Comparison of ENCODE assay signal across 24 cellular contexts in genomic region chr1:54237656-54238055, GRCh38. TPM values are rescaled to one million over a fixed set of nuclear protein-coding genes. Genes with fewer than 3 reads are reported as not detected.
DNase-seq lines count a peak whose midpoint lies in the region; ATAC-seq, FAIRE-seq and TF ChIP-seq lines count a peak whose summit lies in the region.
"Had no signal": no experiment of that assay in that cellular context is flagged by ENCODE, and none has a peak within 500 bp of the region (broad histone marks: within the 10 kb centered on the region; RNA-seq: fewer than 3 reads in every experiment).

No MANE protein-coding gene starts in this region.

- no peak overlapping the region for H3K4me3 ChIP-seq in astrocyte (ENCODE audit: insufficient read depth, low read depth, low read length)
- H3K4me3 ChIP-seq: A549, BLaER1 had no signal

- H4K20me1 ChIP-seq in astrocyte (ENCODE audit: insufficient read depth, low read length) = no peaks in the 10 kb centered on the region
- H4K20me1 ChIP-seq: BLaER1 had no signal

- no peak overlapping the region for H3K27ac ChIP-seq in astrocyte (ENCODE audit: low read depth, low read length)
- H3K27ac ChIP-seq: 22Rv1, A549, BLaER1 had no signal

- H3K36me3 Mint-ChIP-seq in activated T-cell treated with anti-CD3 and anti-CD28 coated beads, Interleukin-2, amount 50 U/mL, for 24 hours (ENCODE audit: low read depth) = peaks cover 50% of the 10 kb centered on the region
- H3K36me3 Mint-ChIP-seq in activated T-cell treated with anti-CD3 and anti-CD28 coated beads, Interleukin-2, amount 50 U/mL, for 4 hours (ENCODE audit: insufficient read depth) = peaks cover 20% of the 10 kb centered on the region
- H3K36me3 Mint-ChIP-seq in astrocyte (ENCODE audit: low read depth, unreplicated experiment) = peaks cover 19% of the 10 kb centered on the region
- peaks cover 71% of the 10 kb centered on the region for H3K36me3 Mint-ChIP-seq in nephron progenitor cell (ENCODE audit: low read depth)
- peaks cover 24% of the 10 kb centered on the region for H3K36me3 Mint-ChIP-seq in activated CD4-positive, alpha-beta memory T cell treated with anti-CD3 and anti-CD28 coated beads for 36 hours

- CTCF ChIA-PET in activated CD4-positive, alpha-beta memory T cell treated with anti-CD3 and anti-CD28 coated beads for 36 hours (lab: Charles Lee) = no interaction called here
- CTCF ChIA-PET in GM10248 (lab: Yijun Ruan, JAX) = no interaction called here

- ATAC-seq in activated T-cell treated with anti-CD3 and anti-CD28 coated beads, Interleukin-2, amount 50 U/mL, for 4 hours = no peak
- ATAC-seq: A549, HepG2 had no signal

- no peak for FAIRE-seq in astrocyte (lab: Jason Lieb, UNC)
- FAIRE-seq: A549, GM12892, GM18507, H1, HepG2 had no signal

- no peak for TF ChIP-seq CTCF in astrocyte (IDR thresholded peaks at IDR 0.05; ENCODE audit: insufficient read depth, low read depth, low read length)
- TF ChIP-seq CTCF in nephron progenitor cell (IDR thresholded peaks at IDR 0.05) = no peak
- TF ChIP-seq CTCF in GM10248 (IDR thresholded peaks at IDR 0.05; ENCODE audit: control extremely low read depth, extremely low read depth, low read depth, missing control alignments) = no peak

- H3K79me2 ChIP-seq in astrocyte (ENCODE audit: insufficient read depth, low read length) = no peaks in the 10 kb centered on the region

- H3K36me3 ChIP-seq in astrocyte (ENCODE audit: insufficient read depth, low read length) = peaks cover 7% of the 10 kb centered on the region

- no peak overlapping the region for H3K4me2 ChIP-seq in astrocyte (ENCODE audit: low read length)
- H3K4me2 ChIP-seq: A549, BLaER1 had no signal

- POLR2A ChIA-PET in activated CD4-positive, alpha-beta memory T cell treated with anti-CD3 and anti-CD28 coated beads for 36 hours (lab: Charles Lee) = no interaction called here
- POLR2A ChIA-PET in GM10248 (lab: Yijun Ruan, JAX) = no interaction called here

- H3K27me3 ChIP-seq in astrocyte (ENCODE audit: insufficient read depth, low read length) = no peaks in the 10 kb centered on the region
- H3K27me3 ChIP-seq: BLaER1 had no signal

- H3K27me3 Mint-ChIP-seq in activated T-cell treated with anti-CD3 and anti-CD28 coated beads, Interleukin-2, amount 50 U/mL, for 24 hours = no peaks in the 10 kb centered on the region
- no peaks in the 10 kb centered on the region for H3K27me3 Mint-ChIP-seq in activated T-cell treated with anti-CD3 and anti-CD28 coated beads, Interleukin-2, amount 50 U/mL, for 4 hours (ENCODE audit: low read depth)
- H3K27me3 Mint-ChIP-seq in astrocyte (ENCODE audit: low read depth, unreplicated experiment) = no peaks in the 10 kb centered on the region
- no peaks in the 10 kb centered on the region for H3K27me3 Mint-ChIP-seq in nephron progenitor cell (ENCODE audit: low read depth, poor library complexity)
- H3K27me3 Mint-ChIP-seq in activated CD4-positive, alpha-beta memory T cell treated with anti-CD3 and anti-CD28 coated beads for 36 hours = no peaks in the 10 kb centered on the region
- H3K27me3 Mint-ChIP-seq: CD4-positive, CD25-positive, alpha-beta regulatory T cell; CD8-positive, alpha-beta memory T cell; IgD-negative memory B cell had no signal

- H3K9ac ChIP-seq in astrocyte (ENCODE audit: low read length) = no peak overlapping the region
- H3K9ac ChIP-seq: BLaER1 had no signal

- no peaks in the 10 kb centered on the region for H3K4me1 Mint-ChIP-seq in activated T-cell treated with anti-CD3 and anti-CD28 coated beads, Interleukin-2, amount 50 U/mL, for 24 hours (ENCODE audit: low read depth)
- H3K4me1 Mint-ChIP-seq in activated T-cell treated with anti-CD3 and anti-CD28 coated beads, Interleukin-2, amount 50 U/mL, for 4 hours (ENCODE audit: low read depth) = no peaks in the 10 kb centered on the region
- peaks cover 2% of the 10 kb centered on the region for H3K4me1 Mint-ChIP-seq in astrocyte (ENCODE audit: low read depth, unreplicated experiment)
- peaks cover 12% of the 10 kb centered on the region for H3K4me1 Mint-ChIP-seq in nephron progenitor cell
- no peaks in the 10 kb centered on the region for H3K4me1 Mint-ChIP-seq in activated CD4-positive, alpha-beta memory T cell treated with anti-CD3 and anti-CD28 coated beads for 36 hours (ENCODE audit: low read depth)
- H3K4me1 Mint-ChIP-seq: CD4-positive, CD25-positive, alpha-beta regulatory T cell; H9 had no signal

- H3K9me3 Mint-ChIP-seq in activated T-cell treated with anti-CD3 and anti-CD28 coated beads, Interleukin-2, amount 50 U/mL, for 24 hours = no peaks in the 10 kb centered on the region
- H3K9me3 Mint-ChIP-seq in activated T-cell treated with anti-CD3 and anti-CD28 coated beads, Interleukin-2, amount 50 U/mL, for 4 hours = no peaks in the 10 kb centered on the region
- no peaks in the 10 kb centered on the region for H3K9me3 Mint-ChIP-seq in astrocyte (ENCODE audit: unreplicated experiment)
- peaks cover 13% of the 10 kb centered on the region for H3K9me3 Mint-ChIP-seq in nephron progenitor cell
- H3K9me3 Mint-ChIP-seq in activated CD4-positive, alpha-beta memory T cell treated with anti-CD3 and anti-CD28 coated beads for 36 hours = no peaks in the 10 kb centered on the region
- H3K9me3 Mint-ChIP-seq: CD4-positive, CD25-positive, alpha-beta regulatory T cell; CD8-positive, alpha-beta memory T cell had no signal

- no peaks in the 10 kb centered on the region for H3K9me3 ChIP-seq in astrocyte (ENCODE audit: insufficient read depth, low read depth, low read length)
- H3K9me3 ChIP-seq: A549, BLaER1 had no signal

- intact Hi-C loops in activated CD4-positive, alpha-beta memory T cell treated with anti-CD3 and anti-CD28 coated beads for 36 hours (cut with micrococcal nuclease) = no loop called here

- H3K27ac Mint-ChIP-seq in activated T-cell treated with anti-CD3 and anti-CD28 coated beads, Interleukin-2, amount 50 U/mL, for 24 hours = peak overlapping the region; percentile 45
- no peak overlapping the region for H3K27ac Mint-ChIP-seq in astrocyte (ENCODE audit: unreplicated experiment)
- peak overlapping the region; percentile 71 for H3K27ac Mint-ChIP-seq in nephron progenitor cell
- no peak overlapping the region for H3K27ac Mint-ChIP-seq in activated CD4-positive, alpha-beta memory T cell treated with anti-CD3 and anti-CD28 coated beads for 36 hours
- H3K27ac Mint-ChIP-seq: CD4-positive, CD25-positive, alpha-beta regulatory T cell had no signal

- H3K4me1 ChIP-seq in astrocyte (ENCODE audit: insufficient read depth, low read length) = peaks cover 9% of the 10 kb centered on the region
- H3K4me1 ChIP-seq: A549 had no signal

- H3K4me3 Mint-ChIP-seq in activated T-cell treated with anti-CD3 and anti-CD28 coated beads, Interleukin-2, amount 50 U/mL, for 24 hours = no peak overlapping the region
- no peak overlapping the region for H3K4me3 Mint-ChIP-seq in activated T-cell treated with anti-CD3 and anti-CD28 coated beads, Interleukin-2, amount 50 U/mL, for 4 hours
- no peak overlapping the region for H3K4me3 Mint-ChIP-seq in astrocyte (ENCODE audit: unreplicated experiment)
- no peak overlapping the region for H3K4me3 Mint-ChIP-seq in nephron progenitor cell
- H3K4me3 Mint-ChIP-seq in activated CD4-positive, alpha-beta memory T cell treated with anti-CD3 and anti-CD28 coated beads for 36 hours = no peak overlapping the region
- H3K4me3 Mint-ChIP-seq: CD4-positive, CD25-positive, alpha-beta regulatory T cell; CD8-positive, alpha-beta memory T cell; H9; IgD-negative memory B cell had no signal

- DNase-seq in activated T-cell treated with anti-CD3 and anti-CD28 coated beads, Interleukin-2, amount 50 U/mL, for 24 hours = no peak
- DNase-seq in activated T-cell treated with anti-CD3 and anti-CD28 coated beads, Interleukin-2, amount 50 U/mL, for 4 hours = no peak
- peak; percentile 29 for DNase-seq in CD1c-positive myeloid dendritic cell (ENCODE audit: extremely low spot score)
- peak; percentile 42 for DNase-seq in astrocyte (ENCODE audit: low read depth)
- no peak for DNase-seq in nephron progenitor cell
- no peak for DNase-seq in activated CD4-positive, alpha-beta memory T cell treated with anti-CD3 and anti-CD28 coated beads for 36 hours
- no peak for DNase-seq in GM10248 (ENCODE audit: extremely low spot score)
- DNase-seq in NCI-H1436 (lab: John Stamatoyannopoulos, UW) = no peak
- DNase-seq: CD4-positive, CD25-positive, alpha-beta regulatory T cell; CD8-positive, alpha-beta memory T cell; COR-L47; DMS 273 treated with DMSO at 0.1 percent for 48 hours; DMS53; DND-41; EL; H9 had no signal

- no peak overlapping the region for H2AFZ ChIP-seq in astrocyte (ENCODE audit: low read depth, low read length)

RNA-seq across cellular contexts. Expression of gene MRPL37, which starts 37.7 kb away (rescaled TPM):
- total RNA-seq in activated T-cell treated with anti-CD3 and anti-CD28 coated beads, Interleukin-2, amount 50 U/mL, for 4 hours = 100 to 1,000 TPM; 172 to 194 (median 185) TPM
- 80.0 and 81.4 TPM in 2 replicates for total RNA-seq in astrocyte
- total RNA-seq in activated CD4-positive, alpha-beta memory T cell treated with anti-CD3 and anti-CD28 coated beads for 36 hours = 100 to 1,000 TPM; 157 to 166 TPM

RNA-seq across cellular contexts. Expression of gene CYB5RL, which starts 37.8 kb away (rescaled TPM):
- 1 to 10 TPM; 7.2 to 8.3 (median 7.7) TPM for total RNA-seq in activated T-cell treated with anti-CD3 and anti-CD28 coated beads, Interleukin-2, amount 50 U/mL, for 4 hours
- 3.9 TPM in 2 replicates for total RNA-seq in astrocyte
- total RNA-seq in activated CD4-positive, alpha-beta memory T cell treated with anti-CD3 and anti-CD28 coated beads for 36 hours = 10 to 100 TPM; 12.8 to 13.0 TPM

Comparison
In these comparisons a context has a peak if more than half of its experiments do, and no peak if none do; other contexts are left out.
1. DNase-seq: peak in CD1c-positive myeloid dendritic cell (single experiment) and astrocyte (single experiment); none in activated T-cell treated with anti-CD3 and anti-CD28 coated beads, Interleukin-2, amount 50 U/mL, for 24 hours (single experiment), activated T-cell treated with anti-CD3 and anti-CD28 coated beads, Interleukin-2, amount 50 U/mL, for 4 hours (single experiment), nephron progenitor cell (single experiment), activated CD4-positive, alpha-beta memory T cell treated with anti-CD3 and anti-CD28 coated beads for 36 hours (single experiment), GM10248 (single experiment) and NCI-H1436 (single experiment).
2. H3K27ac Mint-ChIP-seq: peak in activated T-cell treated with anti-CD3 and anti-CD28 coated beads, Interleukin-2, amount 50 U/mL, for 24 hours (single experiment) and nephron progenitor cell (single experiment); none in astrocyte (single experiment) and activated CD4-positive, alpha-beta memory T cell treated with anti-CD3 and anti-CD28 coated beads for 36 hours (single experiment).